Comparison of ENCODE assay signal across 11 cellular contexts in genomic region chr15:90300541-90300940, GRCh38. TPM values are rescaled to one million over a fixed set of nuclear protein-coding genes. Genes with fewer than 3 reads are reported as not detected.
"Had no signal": no experiment of that assay in that cellular context is flagged by ENCODE, and none has a peak within 500 bp of the region (broad histone marks: within the 10 kb centered on the region; RNA-seq: fewer than 3 reads in every experiment).

No MANE protein-coding gene starts in this region.

- H3K36me3 Mint-ChIP-seq: activated naive CD4-positive, alpha-beta T cell treated with anti-CD3 and anti-CD28 coated beads, Interleukin-2, amount 50 U/mL, for 72 hours; brain; WTC11 had no signal

- H3K27me3 Mint-ChIP-seq: brain; central memory CD8-positive, alpha-beta T cell had no signal

- H3K27ac Mint-ChIP-seq: endodermal cell; T-helper 1 cell treated with Interleukin-12 subunit alpha and Interleukin-12 subunit beta and Interleukin-4 antibody, amounts not matched to agents 30 μg/mL and 1 μg/mL, for 36 hours; WTC11 had no signal

- H3K27me3 ChIP-seq: thyroid gland had no signal

- H3K27ac ChIP-seq: lower lobe of right lung had no signal

- H3K9me3 Mint-ChIP-seq: activated naive CD4-positive, alpha-beta T cell treated with anti-CD3 and anti-CD28 coated beads, Interleukin-2, amount 50 U/mL, for 72 hours; central memory CD8-positive, alpha-beta T cell; endodermal cell; T-helper 1 cell treated with Interleukin-12 subunit alpha and Interleukin-12 subunit beta and Interleukin-4 antibody, amounts not matched to agents 30 μg/mL and 1 μg/mL, for 36 hours; WTC11 had no signal

- H3K4me3 Mint-ChIP-seq: brain; central memory CD8-positive, alpha-beta T cell; endodermal cell; T-helper 1 cell treated with Interleukin-12 subunit alpha and Interleukin-12 subunit beta and Interleukin-4 antibody, amounts not matched to agents 30 μg/mL and 1 μg/mL, for 36 hours; WTC11 had no signal

- H3K4me2 ChIP-seq: smooth muscle cell had no signal

- DNase-seq: hippocampal formation had no signal

- H3K9me3 ChIP-seq: lower lobe of right lung, thyroid gland had no signal

- H3K36me3 ChIP-seq: lower lobe of right lung, thyroid gland had no signal

- H3K4me3 ChIP-seq: lower lobe of right lung, smooth muscle cell, thyroid gland had no signal

- H3K4me1 ChIP-seq: thyroid gland had no signal

RNA-seq across cellular contexts. Expression of gene TTLL13, which starts 51.2 kb away (rescaled TPM):
- total RNA-seq: glomerular endothelial cell, lower lobe of right lung had no signal
